In the genomic region with DNA sequence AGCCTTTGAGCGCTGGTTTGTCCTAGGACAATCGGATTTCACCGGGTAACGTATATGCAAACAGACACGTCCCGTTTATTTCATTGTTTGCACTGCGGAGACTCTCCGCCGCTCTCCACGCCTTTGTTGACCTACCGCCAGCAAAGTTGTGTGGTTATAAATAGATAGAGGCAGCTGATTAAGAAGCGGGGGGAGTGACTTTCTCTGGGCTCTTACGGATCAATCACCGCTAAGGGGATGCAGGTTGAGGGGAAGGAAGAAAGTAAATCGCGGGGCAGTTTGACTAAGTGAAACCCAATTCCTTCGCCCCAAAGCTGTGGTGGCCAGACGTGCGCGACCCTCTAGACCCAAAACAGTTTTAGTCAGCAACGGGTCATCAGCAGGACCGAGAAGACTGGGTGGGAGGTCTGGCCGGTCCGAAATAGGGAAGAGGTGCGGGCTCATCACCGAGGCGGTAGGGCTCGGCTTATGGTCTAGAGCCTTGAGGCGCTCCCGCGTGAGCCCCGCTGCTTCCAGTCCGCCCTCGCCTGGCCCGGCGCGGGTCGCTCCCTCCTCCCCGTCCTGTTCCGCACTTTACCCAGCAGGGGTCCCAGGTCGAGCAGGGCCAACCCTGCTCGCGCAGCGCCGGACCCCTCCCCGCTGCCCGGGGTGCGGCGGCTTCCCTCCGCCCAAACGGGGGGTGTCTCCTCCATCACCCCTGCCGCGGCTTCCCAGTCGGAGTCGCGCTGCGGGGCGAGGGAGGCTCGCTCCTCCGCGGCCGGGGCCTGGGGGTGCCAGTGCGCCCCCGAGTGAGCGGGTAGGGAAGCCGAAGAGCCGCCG, we compare ENCODE assay signal across 1 cellular context.
TF ChIP-seq lines count a peak whose summit lies in the region.

No MANE protein-coding gene starts in this region.

TF ChIP-seq in SK-N-SH, 30 proteins besides CTCF, POLR2A, EP300 and RAD21 (continued from another document):
- TF ChIP-seq, protein P1, sequence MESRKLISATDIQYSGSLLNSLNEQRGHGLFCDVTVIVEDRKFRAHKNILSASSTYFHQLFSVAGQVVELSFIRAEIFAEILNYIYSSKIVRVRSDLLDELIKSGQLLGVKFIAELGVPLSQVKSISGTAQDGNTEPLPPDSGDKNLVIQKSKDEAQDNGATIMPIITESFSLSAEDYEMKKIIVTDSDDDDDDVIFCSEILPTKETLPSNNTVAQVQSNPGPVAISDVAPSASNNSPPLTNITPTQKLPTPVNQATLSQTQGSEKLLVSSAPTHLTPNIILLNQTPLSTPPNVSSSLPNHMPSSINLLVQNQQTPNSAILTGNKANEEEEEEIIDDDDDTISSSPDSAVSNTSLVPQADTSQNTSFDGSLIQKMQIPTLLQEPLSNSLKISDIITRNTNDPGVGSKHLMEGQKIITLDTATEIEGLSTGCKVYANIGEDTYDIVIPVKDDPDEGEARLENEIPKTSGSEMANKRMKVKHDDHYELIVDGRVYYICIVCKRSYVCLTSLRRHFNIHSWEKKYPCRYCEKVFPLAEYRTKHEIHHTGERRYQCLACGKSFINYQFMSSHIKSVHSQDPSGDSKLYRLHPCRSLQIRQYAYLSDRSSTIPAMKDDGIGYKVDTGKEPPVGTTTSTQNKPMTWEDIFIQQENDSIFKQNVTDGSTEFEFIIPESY (IDR thresholded peaks at IDR 0.05; ENCODE audit: borderline replicate concordance, low read depth): no peak
TF ChIP-seq in SK-N-SH: peak in this region for 0.
